In genomic region chr12:22543246-22544037, GRCh38 we compare ENCODE assay signal across 8 cellular contexts. TPM values are rescaled to one million over a fixed set of nuclear protein-coding genes. Genes with fewer than 3 reads are reported as not detected.
A peak's percentile ranks its signal among the peaks of the same experiment; 100 is the strongest.
DNase-seq lines count a peak whose midpoint lies in the region; ATAC-seq and TF ChIP-seq lines count a peak whose summit lies in the region.

No MANE protein-coding gene starts in this region.

- TF ChIP-seq CTCF in lung (IDR thresholded peaks at IDR 0.05; ENCODE audit: control extremely low read depth, extremely low read depth) = no peak

- H3K9me3 ChIP-seq in duodenal mucosa (ENCODE audit: control insufficient read depth in 1 of 2, low read length in 2 of 2) (no peaks in the 10 kb centered on the region), lung (ENCODE audit: control insufficient read depth in 2 of 2, insufficient read depth in 1 of 2, low read length in 1 of 2) (no peaks in the 10 kb centered on the region)

- H3K4me3 ChIP-seq in duodenal mucosa (ENCODE audit: low read depth in 1 of 2, low read length in 2 of 2) (peak overlapping the region; percentile 98), lung (peak overlapping the region; percentile 95)

- H3K36me3 ChIP-seq in duodenal mucosa (ENCODE audit: control insufficient read depth in 1 of 2, insufficient read depth in 2 of 2, low read length in 2 of 2) (peaks cover 0 to 3% of the 10 kb centered on the region in 2 donors), lung (ENCODE audit: control insufficient read depth in 2 of 2, insufficient read depth in 2 of 2, low read length in 2 of 2) (no peaks in the 10 kb centered on the region)

- 6 to 7% methylated on average over 28 of the region's 28 CpGs for WGBS in lung, 2 donors

- peak; percentile 42 for DNase-seq in NCI-H1694 (lab: John Stamatoyannopoulos, UW)
- peak; percentile 73 for DNase-seq in activated CD4-positive, alpha-beta T cell treated with anti-CD3 and anti-CD28 coated beads for 48 hours
- DNase-seq in lung (ENCODE audit: low spot score) = peak; percentile 61
- DNase-seq in stimulated activated CD8-positive, alpha-beta memory T cell treated with anti-CD3 and anti-CD28 coated beads, Interleukin-12 subunit alpha, Interleukin-12 subunit beta, amount 100 ng/mL, for 24 hours (ENCODE audit: extremely low read depth) = peak; percentile 5
- no peak for DNase-seq in SHP77 treated with DMSO at 0.1 percent for 48 hours (lab: John Stamatoyannopoulos, UW)

- H3K27ac ChIP-seq in duodenal mucosa (ENCODE audit: low read depth, low read length) = peak overlapping the region; percentile 98
- peak overlapping the region; percentile 90 to 100 for H3K27ac ChIP-seq in lung (ENCODE audit: low read depth in 1 of 2, low read length in 1 of 2)

- H3K4me1 ChIP-seq in duodenal mucosa (ENCODE audit: control insufficient read depth in 1 of 2, insufficient read depth in 2 of 2, low read length in 2 of 2) = peaks cover 12 to 24% of the 10 kb centered on the region in 2 donors
- peaks cover 3 to 21% of the 10 kb centered on the region in 2 donors for H3K4me1 ChIP-seq in lung (ENCODE audit: control insufficient read depth in 2 of 2, insufficient read depth in 2 of 2, low read length in 2 of 2)

- H3K9ac ChIP-seq in duodenal mucosa (ENCODE audit: low read depth in 1 of 2, low read length in 2 of 2) = peak overlapping the region; percentile 92 to 95

- peak; percentile 30 for ATAC-seq in GM18519 (IDR thresholded peaks at IDR 0.05; ENCODE audit: low FRiP score, unreplicated experiment)
- peak; percentile 41 for ATAC-seq in HG02798 (IDR thresholded peaks at IDR 0.05; ENCODE audit: poor library complexity, unreplicated experiment)
- peak; percentile 24 for ATAC-seq in lung (ENCODE audit: insufficient read depth, low FRiP score)

- H3K27me3 ChIP-seq in duodenal mucosa (ENCODE audit: control insufficient read depth in 1 of 2, insufficient read depth in 2 of 2, low read length in 2 of 2) (no peaks in the 10 kb centered on the region), lung (ENCODE audit: control insufficient read depth, insufficient read depth) (no peaks in the 10 kb centered on the region)

RNA-seq across cellular contexts. Expression of gene C2CD5, which starts 0.9 kb away (rescaled TPM):
- total RNA-seq in lung = 10 to 100 TPM; 34.6 to 81.2 TPM
- 10 to 100 TPM; 13.4 to 14.7 TPM for polyA plus RNA-seq in lung
